In genomic region chr19:53394974-53395839, GRCh38 we compare ENCODE assay signal across 9 cellular contexts. TPM values are rescaled to one million over a fixed set of nuclear protein-coding genes. Genes with fewer than 3 reads are reported as not detected.
DNase-seq lines count a peak whose midpoint lies in the region; ATAC-seq, FAIRE-seq and TF ChIP-seq lines count a peak whose summit lies in the region.
"Had no signal": no experiment of that assay in that cellular context is flagged by ENCODE, and none has a peak within 500 bp of the region (broad histone marks: within the 10 kb centered on the region; RNA-seq: fewer than 3 reads in every experiment).

Gene ZNF765, plus strand, starts transcription at chr19:53395149. Its CDS starts 2,867 bp downstream, at chr19:53398016.

- peaks cover 3 to 5% of the 10 kb centered on the region in 2 experiments for H3K36me3 ChIP-seq in keratinocyte (ENCODE audit: control insufficient read depth in 2 of 2, extremely low read depth in 1 of 2, insufficient read depth in 2 of 2, low read length in 2 of 2)

- peak within 1 kb of the TSS; percentile 82 for H3K4me3 Mint-ChIP-seq in central memory CD8-positive, alpha-beta T cell

- no peaks in the 10 kb centered on the region for H3K27me3 ChIP-seq in keratinocyte (ENCODE audit: control insufficient read depth, extremely low read depth, insufficient read depth, low read length)

- H3K9me3 ChIP-seq in keratinocyte (ENCODE audit: control insufficient read depth, low read depth, low read length): peaks cover 2% of the 10 kb centered on the region

- H4K20me1 ChIP-seq in keratinocyte (ENCODE audit: control insufficient read depth, extremely low read depth, insufficient read depth, low read length): no peaks in the 10 kb centered on the region

- H3K9me1 ChIP-seq in keratinocyte (ENCODE audit: control insufficient read depth, extremely low read depth, insufficient read depth, low read length): no peaks in the 10 kb centered on the region

- H3K27ac ChIP-seq in keratinocyte (ENCODE audit: control insufficient read depth, insufficient read depth, low read length): peak within 1 kb of the TSS; percentile 82

- TF ChIP-seq CTCF in keratinocyte (optimal IDR thresholded peaks at IDR 0.05 in 1 of 3, IDR thresholded peaks at IDR 0.05 in 1 of 3, conservative IDR thresholded peaks at IDR 0.05 in 1 of 3; ENCODE audit: extremely low read depth in 1 of 3, insufficient read depth in 2 of 3, low read length in 3 of 3): peak; percentile 13 to 58 (median 34)

- H3K27me3 Mint-ChIP-seq in central memory CD8-positive, alpha-beta T cell: no peaks in the 10 kb centered on the region

- peak within 1 kb of the TSS; percentile 84 for H3K9ac ChIP-seq in keratinocyte (ENCODE audit: control insufficient read depth, extremely low read depth, insufficient read depth, low read length)

- dilution Hi-C loops in keratinocyte (cut with MboI; ENCODE audit: extremely low pct_ligation_motif_present, low sequenced_read_pairs): no loop called here

- peak within 1 kb of the TSS; percentile 78 for H3K27ac Mint-ChIP-seq in central memory CD8-positive, alpha-beta T cell (ENCODE audit: low read depth)

- H3K36me3 Mint-ChIP-seq in central memory CD8-positive, alpha-beta T cell (ENCODE audit: insufficient read depth): peaks cover 24% of the 10 kb centered on the region

- H3K4me1 Mint-ChIP-seq in central memory CD8-positive, alpha-beta T cell: peaks cover 18% of the 10 kb centered on the region

- peak within 1 kb of the TSS; percentile 61 to 82 (median 82) for H3K4me3 ChIP-seq in keratinocyte (ENCODE audit: control insufficient read depth in 2 of 3, extremely low read depth in 1 of 3, insufficient read depth in 2 of 3, low read depth in 1 of 3, low read length in 3 of 3)

- FAIRE-seq in keratinocyte (lab: Jason Lieb, UNC): no peak
- FAIRE-seq: TTC549 had no signal

- H2AFZ ChIP-seq in keratinocyte (ENCODE audit: control insufficient read depth, low read length): peak within 1 kb of the TSS; percentile 89

- peaks cover 5% of the 10 kb centered on the region for H3K4me1 ChIP-seq in keratinocyte (ENCODE audit: control insufficient read depth, extremely low read depth, insufficient read depth, low read length)

- H3K9me3 Mint-ChIP-seq in central memory CD8-positive, alpha-beta T cell: no peaks in the 10 kb centered on the region

- H3K79me2 ChIP-seq in keratinocyte (ENCODE audit: control insufficient read depth, insufficient read depth, low read length): peaks cover 17% of the 10 kb centered on the region

- ATAC-seq in GM18907 (IDR thresholded peaks at IDR 0.05; ENCODE audit: unreplicated experiment): peak; percentile 89
- peak; percentile 93 for ATAC-seq in HG03159 (IDR thresholded peaks at IDR 0.05; ENCODE audit: unreplicated experiment)
- peak; percentile 99 for ATAC-seq in central memory CD8-positive, alpha-beta T cell (replicated peaks; ENCODE audit: extremely low read depth, poor library complexity, severe bottlenecking)

- DNase-seq in AG08396 (ENCODE audit: low spot score): peak; percentile 95
- DNase-seq in NCI-H226: peak; percentile 81
- peak; percentile 91 to 95 (median 94) for DNase-seq in activated CD4-positive, CD25-positive, alpha-beta regulatory T cell (lab: John Stamatoyannopoulos, UW)
- peak; percentile 97 to 99 for DNase-seq in central memory CD8-positive, alpha-beta T cell (ENCODE audit: low spot score in 2 of 2)
- peak; percentile 41 for DNase-seq in keratinocyte (ENCODE audit: low read depth, low spot score)
- DNase-seq in stimulated activated CD4-positive, alpha-beta T cell treated with anti-CD3 and anti-CD28 coated beads, Interleukin-12 subunit alpha, Interleukin-12 subunit beta, amount 100 ng/mL, for 48 hours (ENCODE audit: low read depth in 2 of 3, low spot score in 1 of 3): peak; percentile 93 to 96 (median 94)

- H3K4me2 ChIP-seq in keratinocyte (ENCODE audit: control insufficient read depth, extremely low read depth, insufficient read depth, low read depth, low read length): peak within 1 kb of the TSS; percentile 88

RNA-seq across cellular contexts. Expression of gene ZNF765, which starts in this region (rescaled TPM):
- 4.6 to 5.9 TPM (median 5.2 TPM) in 3 replicates for polyA plus RNA-seq in keratinocyte
- polyA plus RNA-seq in keratinocyte (2011; ENCODE audit: low read depth): 2.7 TPM
- 2.0 and 4.4 TPM in 2 replicates for polyA plus RNA-seq in keratinocyte (2011; cell fraction: cytosol; rRNA removed)
- polyA plus RNA-seq in keratinocyte (2011; cell fraction: nucleus; rRNA removed): 9.4 and 9.6 TPM in 2 replicates
- 3.9 and 4.6 TPM in 2 replicates for polyA plus RNA-seq in keratinocyte (2012; ENCODE audit: low replicate concordance)
- polyA minus RNA-seq in keratinocyte: 4.3 to 19.9 TPM (median 9.4 TPM) in 3 replicates
- 6.7 TPM for polyA minus RNA-seq in keratinocyte (2011; cell fraction: cytosol; rRNA and poly(A)+ RNA removed)
- polyA minus RNA-seq in keratinocyte (2011; cell fraction: nucleus; rRNA and poly(A)+ RNA removed): 8.3 and 17.4 TPM in 2 replicates

Comparison
In these comparisons a context has a peak if more than half of its experiments do, and no peak if none do; other contexts are left out.
1. Peak in every context shown above with its lines: DNase-seq, ATAC-seq, H3K4me3 ChIP-seq and H3K27ac ChIP-seq.
2. DNase-seq: peak in every context shown above with its lines; median percentile 98 in central memory CD8-positive, alpha-beta T cell; 95 in AG08396; 94 in stimulated activated CD4-positive, alpha-beta T cell treated with anti-CD3 and anti-CD28 coated beads, Interleukin-12 subunit alpha, Interleukin-12 subunit beta, amount 100 ng/mL, for 48 hours; 94 in activated CD4-positive, CD25-positive, alpha-beta regulatory T cell; 81 in NCI-H226; 41 in keratinocyte.